Comparison of ENCODE assay signal across 13 cellular contexts in genomic region chr2:167706800-167707199, GRCh38.
DNase-seq lines count a peak whose midpoint lies in the region; TF ChIP-seq lines count a peak whose summit lies in the region.
"Had no signal": no experiment of that assay in that cellular context is flagged by ENCODE, and none has a peak within 500 bp of the region (broad histone marks: within the 10 kb centered on the region; RNA-seq: fewer than 3 reads in every experiment).

No MANE protein-coding gene starts in this region.

- no peak overlapping the region for H2BK12ac ChIP-seq in neuronal stem cell (ENCODE audit: low read length)

- H3K4me3 ChIP-seq in astrocyte of the spinal cord (ENCODE audit: low read depth, low read length) (no peak overlapping the region), neuronal stem cell (ENCODE audit: low read length in 2 of 2) (no peak overlapping the region)
- H3K4me3 ChIP-seq: K562 had no signal

- no peak overlapping the region for H3K27ac ChIP-seq in neuronal stem cell (replicated peaks; ENCODE audit: low read length)

- no CpG with 5 or more reads among the region's 2 CpGs for WGBS in neuronal stem cell (ENCODE audit: extremely low coverage in 2 of 2, insufficient read length in 2 of 2, insufficient replicate concordance in 1 of 2), 2 donors

- no peak overlapping the region for H4K8ac ChIP-seq in neuronal stem cell (ENCODE audit: low read depth, low read length)

- H3K4ac ChIP-seq in neuronal stem cell (ENCODE audit: low read length) = no peak overlapping the region

- no peak overlapping the region for H2AFZ ChIP-seq in neuronal stem cell (ENCODE audit: low read length)

- H3K23ac ChIP-seq in neuronal stem cell (ENCODE audit: low read depth, low read length, poor library complexity) = no peak overlapping the region

- no peaks in the 10 kb centered on the region for H3K9me3 ChIP-seq in neuronal stem cell (replicated peaks in 1 of 2; ENCODE audit: control insufficient read depth in 2 of 2, insufficient read depth in 1 of 2, low read depth in 1 of 2, low read length in 2 of 2)
- H3K9me3 ChIP-seq: Caco-2 had no signal

- H3K14ac ChIP-seq in neuronal stem cell (ENCODE audit: low read length) = no peak overlapping the region

- no peak overlapping the region for H2AK5ac ChIP-seq in neuronal stem cell (ENCODE audit: low read depth, low read length)

- H3K79me1 ChIP-seq in neuronal stem cell (ENCODE audit: low read depth, low read length) = no peaks in the 10 kb centered on the region

- H3K36me3 ChIP-seq in neuronal stem cell (replicated peaks in 1 of 2; ENCODE audit: control insufficient read depth in 2 of 2, insufficient read depth in 2 of 2, low read length in 2 of 2) = no peaks in the 10 kb centered on the region

- peak overlapping the region; percentile 30 for H3K18ac ChIP-seq in neuronal stem cell (ENCODE audit: low read length)

- in situ Hi-C loops in astrocyte of the spinal cord (cut with HindIII; ENCODE audit: low sequenced_read_pairs) = no loop called here

- no peak overlapping the region for H2BK5ac ChIP-seq in neuronal stem cell (ENCODE audit: low read length)

- no peak overlapping the region for H4K91ac ChIP-seq in neuronal stem cell (ENCODE audit: low read depth, low read length, poor library complexity)

- H3K4me1 ChIP-seq in neuronal stem cell (ENCODE audit: control insufficient read depth in 2 of 2, insufficient read depth in 1 of 2, low read depth in 1 of 2, low read length in 2 of 2) = no peaks in the 10 kb centered on the region
- H3K4me1 ChIP-seq: Caco-2 had no signal

- H2BK15ac ChIP-seq in neuronal stem cell (ENCODE audit: low read length) = no peak overlapping the region

- H3K4me2 ChIP-seq in neuronal stem cell (ENCODE audit: insufficient read depth, low read length, poor library complexity, severe bottlenecking) = no peak overlapping the region

- no peaks in the 10 kb centered on the region for H3K27me3 ChIP-seq in neuronal stem cell (ENCODE audit: control insufficient read depth in 3 of 3, insufficient read depth in 3 of 3, low read depth in 1 of 3, low read length in 3 of 3)

- peak; percentile 2 for DNase-seq in HT1080 (ENCODE audit: low read depth)
- DNase-seq in astrocyte of the spinal cord (ENCODE audit: low read depth, low spot score) = peak; percentile 1
- peak; percentile 8 for DNase-seq in fibroblast of peridontal ligament (ENCODE audit: extremely low read depth)
- DNase-seq in neuronal stem cell (ENCODE audit: low spot score) = no peak
- DNase-seq in AML-193 (lab: John Stamatoyannopoulos, UW) = no peak
- DNase-seq in activated effector memory CD4-positive, alpha-beta T cell treated with Interleukin-2 at 50 U/mL for 16 hours = no peak
- DNase-seq in KG1 (lab: John Stamatoyannopoulos, UW) = no peak
- DNase-seq in DMS79 (lab: John Stamatoyannopoulos, UW) = no peak
- DNase-seq: Caco-2, NCI-H1048, NCI-H2107, NCI-H748 treated with DMSO at 0.1 percent for 48 hours had no signal

- no peak for TF ChIP-seq CTCF in astrocyte of the spinal cord (IDR thresholded peaks at IDR 0.05; ENCODE audit: low read depth, low read length)

- no peak overlapping the region for H3K9ac ChIP-seq in neuronal stem cell (ENCODE audit: low read depth, low read length, poor library complexity)

- H2BK120ac ChIP-seq in neuronal stem cell (ENCODE audit: low read depth, low read length) = no peak overlapping the region

Comparison
In these comparisons a context has a peak if more than half of its experiments do, and no peak if none do; other contexts are left out.
1. DNase-seq: peak in HT1080 (single experiment), astrocyte of the spinal cord (single experiment) and fibroblast of peridontal ligament (single experiment); none in neuronal stem cell (single experiment), AML-193 (0 of 2), activated effector memory CD4-positive, alpha-beta T cell treated with Interleukin-2 at 50 U/mL for 16 hours (single experiment), KG1 (single experiment) and DMS79 (single experiment).